Comparison of ENCODE assay signal across 2 cellular contexts in the genomic region with DNA sequence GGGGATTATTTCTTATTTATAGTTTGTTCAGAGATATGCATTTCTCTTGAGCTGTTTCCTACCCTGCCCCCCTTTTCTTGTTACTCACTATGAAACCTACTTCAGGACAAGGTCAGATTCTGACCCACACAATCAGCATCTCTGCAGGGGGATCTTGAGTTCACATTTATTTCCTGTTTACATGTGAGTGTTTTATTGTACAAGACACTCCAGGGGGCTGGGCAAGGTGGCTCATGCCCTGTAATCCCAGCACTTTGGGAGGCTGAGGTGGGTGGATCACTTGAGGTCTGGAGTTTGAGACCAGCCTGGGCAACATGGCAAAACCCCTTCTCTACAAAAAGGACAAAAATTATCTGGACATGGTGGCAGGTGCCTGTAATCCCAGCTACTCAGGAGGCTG. TPM values are rescaled to one million over a fixed set of nuclear protein-coding genes. Genes with fewer than 3 reads are reported as not detected.
"Had no signal": no experiment of that assay in that cellular context is flagged by ENCODE, and none has a peak within 500 bp of the region (broad histone marks: within the 10 kb centered on the region; RNA-seq: fewer than 3 reads in every experiment).

No MANE protein-coding gene starts in this region.

RNA-seq across cellular contexts. Expression of a gene that starts 29.9 kb away (rescaled TPM):
- total RNA-seq: NCI-H460, T-cell had no signal
